ENCODE assay signal across 8 cellular contexts in the genomic region with DNA sequence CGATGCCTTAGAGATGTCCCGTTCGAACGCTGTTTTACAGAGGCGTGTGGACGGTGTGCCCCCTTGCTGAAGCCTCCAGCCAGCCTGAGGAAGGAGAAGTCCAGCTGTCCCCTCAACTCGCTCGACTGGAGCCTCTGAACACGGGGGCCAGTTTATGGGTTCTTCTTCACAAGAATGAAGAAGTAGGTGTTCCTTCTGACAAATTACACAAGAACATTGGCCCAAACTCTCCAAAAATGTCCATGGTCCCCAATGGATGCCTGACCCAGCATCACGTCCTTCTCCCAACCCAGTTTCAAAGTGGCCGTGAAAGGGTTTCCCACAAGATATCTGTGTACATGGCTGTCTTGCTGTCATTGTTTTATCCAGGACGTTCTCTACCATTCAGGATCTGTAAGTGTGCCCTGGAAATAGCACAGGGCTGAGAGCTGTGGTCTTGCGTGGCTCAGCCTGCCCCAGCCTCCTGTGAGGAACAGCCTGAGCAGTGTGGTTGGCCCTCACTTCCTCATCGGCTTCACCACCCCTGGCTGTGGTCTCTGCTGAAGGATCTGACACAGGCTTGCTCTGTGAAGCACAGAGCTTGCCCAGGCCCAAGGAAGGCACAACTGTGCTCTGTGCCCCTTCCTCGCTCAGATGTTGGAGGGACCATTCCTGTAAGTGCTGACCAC. TPM values are rescaled to one million over a fixed set of nuclear protein-coding genes. Genes with fewer than 3 reads are reported as not detected.
DNase-seq lines count a peak whose midpoint lies in the region; ATAC-seq, FAIRE-seq and TF ChIP-seq lines count a peak whose summit lies in the region.

No MANE protein-coding gene starts in this region.

- H3K4me1 ChIP-seq in OCI-LY7 (ENCODE audit: insufficient read depth, low read length, poor library complexity, severe bottlenecking) (no peaks in the 10 kb centered on the region), body of pancreas (peaks cover 4% of the 10 kb centered on the region), HAP-1 (peaks cover 3% of the 10 kb centered on the region; the same call in 1 of the 2 replicates)

- H3K27ac ChIP-seq in OCI-LY7 (ENCODE audit: low read depth, low read length, poor library complexity, severe bottlenecking) (no peak overlapping the region), body of pancreas (peak overlapping the region in 1 of 4 donors; percentile 45), skin epidermis (peak overlapping the region in 14 of 21 experiments; percentile 2 to 83 (median 48))

- peak; percentile 74 for FAIRE-seq in GM19239 (lab: Jason Lieb, UNC)

- peak in 1 of 3 donors; percentile 8 for TF ChIP-seq POLR2A in body of pancreas (IDR thresholded peaks at IDR 0.05)

- no peak for TF ChIP-seq CTCF in OCI-LY7 (conservative IDR thresholded peaks at IDR 0.05; ENCODE audit: low read length)
- TF ChIP-seq CTCF in body of pancreas (IDR thresholded peaks at IDR 0.05): no peak

- H3K79me2 ChIP-seq in OCI-LY7 (ENCODE audit: insufficient read depth, low read depth, low read length): no peaks in the 10 kb centered on the region

- H3K4me2 ChIP-seq in OCI-LY7 (ENCODE audit: low read length): no peak overlapping the region

- DNase-seq in GM19239 (ENCODE audit: insufficient read length, low spot score) (peak; percentile 46), OCI-LY7 (ENCODE audit: low spot score) (peak; percentile 8), body of pancreas (peak in 3 of 4 donors; percentile 22 to 65 (median 25)), DMS79 (lab: John Stamatoyannopoulos, UW) (no peak), NCI-H2171 treated with DMSO at 0.1 percent for 48 hours (lab: John Stamatoyannopoulos, UW) (no peak), HAP-1 (ENCODE audit: low spot score in 2 of 2) (no peak)

- H3K27me3 ChIP-seq in body of pancreas: no peaks in the 10 kb centered on the region
- no peaks in the 10 kb centered on the region for H3K27me3 ChIP-seq in HAP-1 (ENCODE audit: low read depth)

- ATAC-seq in body of pancreas (no peak), HG03439 (IDR thresholded peaks at IDR 0.05; ENCODE audit: unreplicated experiment) (no peak)

- no peaks in the 10 kb centered on the region for H4K20me1 ChIP-seq in OCI-LY7 (ENCODE audit: insufficient read depth, low read length)

- 62 to 79% methylated on average over 8 to 15 of the region's 15 CpGs for WGBS in body of pancreas, 2 donors

- intact Hi-C loops in OCI-LY7 (cut with micrococcal nuclease; ENCODE audit: unreplicated experiment) (no loop called here), body of pancreas (cut with DNase I) (no loop called here)

- CTCF ChIA-PET in OCI-LY7 (lab: Charles Lee; ENCODE audit: unreplicated experiment): no interaction called here

- no peak overlapping the region for H2AFZ ChIP-seq in OCI-LY7 (ENCODE audit: low read length)

- H3K4me3 ChIP-seq in OCI-LY7 (ENCODE audit: low read depth, low read length, poor library complexity, severe bottlenecking) (no peak overlapping the region), body of pancreas (no peak overlapping the region), skin epidermis (no peak overlapping the region), HAP-1 (no peak overlapping the region)

- H3K9me2 ChIP-seq in OCI-LY7 (ENCODE audit: insufficient read depth, low read length): no peaks in the 10 kb centered on the region

- no peaks in the 10 kb centered on the region for H3K36me3 ChIP-seq in OCI-LY7 (ENCODE audit: insufficient read depth, low read length)
- no peaks in the 10 kb centered on the region for H3K36me3 ChIP-seq in body of pancreas (replicated peaks in 1 of 2; ENCODE audit: insufficient read depth in 1 of 2, low read depth in 2 of 2)
- H3K36me3 ChIP-seq in HAP-1 (replicated peaks): no peaks in the 10 kb centered on the region

- no TSS peak for BruUV-seq in OCI-LY7 (replicated peaks; lab: Mats Ljungman, UMichigan)

- in situ Hi-C loops in HAP-1 (cut with MboI; ENCODE audit: low sequenced_read_pairs): no loop called here

- POLR2A ChIA-PET in OCI-LY7 (lab: Charles Lee): no interaction called here

- no peaks in the 10 kb centered on the region for H3K9me3 ChIP-seq in OCI-LY7 (ENCODE audit: low read length)
- peaks cover 0 to 7% (median 0%) of the 10 kb centered on the region in 3 donors for H3K9me3 ChIP-seq in body of pancreas
- H3K9me3 ChIP-seq in HAP-1: no peaks in the 10 kb centered on the region

RNA-seq across cellular contexts. Expression of a gene that starts 1.0 kb away (rescaled TPM):
- not detected in 2 replicates for total RNA-seq in OCI-LY7 (2014; rRNA removed; shearing (Covaris generic))
- not detected in 2 replicates for total RNA-seq in OCI-LY7 (2022)
- total RNA-seq in body of pancreas: 10 to 100 TPM in 1 of 2 donors, 1 to 10 TPM in 1; 2.6 to 33.9 TPM

RNA-seq across cellular contexts. Expression of a gene that starts 29.6 kb away (rescaled TPM):
- total RNA-seq in OCI-LY7 (2014; rRNA removed; shearing (Covaris generic)): 30.5 and 46.4 TPM in 2 replicates
- total RNA-seq in OCI-LY7 (2022) (32.8 and 34.3 TPM in 2 replicates), body of pancreas (10 to 100 TPM; 30.0 to 63.6 TPM)

Comparison
In these comparisons a context has a peak if more than half of its experiments do, and no peak if none do; other contexts are left out.
1. DNase-seq: peak in GM19239 (single experiment), OCI-LY7 (single experiment) and body of pancreas (3 of 4); none in DMS79 (single experiment), NCI-H2171 treated with DMSO at 0.1 percent for 48 hours (single experiment) and HAP-1 (0 of 2).